8 cellular contexts compared by ENCODE assay signal in genomic region chr2:42047488-42048317, GRCh38.
DNase-seq lines count a peak whose midpoint lies in the region; ATAC-seq and TF ChIP-seq lines count a peak whose summit lies in the region.

PKDCC (plus strand) TSS chr2:42048021; CDS start chr2:42048200, 179 bp downstream.

- peaks cover 17% of the 10 kb centered on the region for H3K4me1 ChIP-seq in NT2/D1 (ENCODE audit: insufficient read depth, insufficient read length)

- ATAC-seq in HG02759 (IDR thresholded peaks at IDR 0.05; ENCODE audit: unreplicated experiment) = peak; percentile 65
- ATAC-seq in GM19023 (IDR thresholded peaks at IDR 0.05; ENCODE audit: unreplicated experiment) = no peak

- no peaks in the 10 kb centered on the region for H3K9me3 ChIP-seq in NT2/D1 (ENCODE audit: insufficient read depth, low read length)

- peak within 1 kb of the TSS; percentile 95 for H3K9ac ChIP-seq in NT2/D1 (ENCODE audit: insufficient read length, low read depth)

- H3K27me3 ChIP-seq in NT2/D1 (ENCODE audit: insufficient read depth, insufficient read length) = no peaks in the 10 kb centered on the region

- TF ChIP-seq CTCF in astrocyte of the spinal cord (IDR thresholded peaks at IDR 0.05; ENCODE audit: low read depth, low read length) = no peak

- H3K36me3 ChIP-seq in NT2/D1 (ENCODE audit: insufficient read depth, insufficient read length, low read length) = peaks cover 13% of the 10 kb centered on the region

- DNase-seq in activated CD4-positive, alpha-beta T cell treated with anti-CD3 and anti-CD28 coated beads for 48 hours = peak; percentile 10
- no peak for DNase-seq in activated CD4-positive, alpha-beta T cell treated with anti-CD3 and anti-CD28 coated beads for 1 hour
- peak; percentile 77 for DNase-seq in NT2/D1 (ENCODE audit: low read depth, low spot score)
- DNase-seq in astrocyte of the spinal cord (ENCODE audit: low read depth, low spot score) = peak; percentile 85
- peak; percentile 92 for DNase-seq in hepatic stellate cell (ENCODE audit: low spot score)
- peak in 8 of 10 donors; percentile 53 to 96 (median 80) for DNase-seq in posterior cingulate gyrus

- H3K4me3 ChIP-seq in NT2/D1 (ENCODE audit: insufficient read length, low read depth) (peak within 1 kb of the TSS; percentile 91), astrocyte of the spinal cord (ENCODE audit: low read depth, low read length) (peak within 1 kb of the TSS; percentile 73)

- intact Hi-C loops in posterior cingulate gyrus (cut with DNase I) = loop anchor here (10.0 kb wide), 1 partner anchor 83 kb away; no protein-coding TSS in a partner anchor

- in situ Hi-C loops in astrocyte of the spinal cord (cut with HindIII; ENCODE audit: low sequenced_read_pairs) = no loop called here
